In genomic region chr4:186622788-186623464, GRCh38 we compare ENCODE assay signal across 12 cellular contexts.
DNase-seq lines count a peak whose midpoint lies in the region; ATAC-seq, FAIRE-seq and TF ChIP-seq lines count a peak whose summit lies in the region.
"Had no signal": no experiment of that assay in that cellular context is flagged by ENCODE, and none has a peak within 500 bp of the region (broad histone marks: within the 10 kb centered on the region; RNA-seq: fewer than 3 reads in every experiment).

No MANE protein-coding gene starts in this region.

- H3K4me1 ChIP-seq in RWPE2 (ENCODE audit: insufficient read depth, poor library complexity, severe bottlenecking) (peaks cover 28% of the 10 kb centered on the region), kidney (ENCODE audit: control insufficient read depth in 1 of 2, insufficient read depth in 1 of 2, low read depth in 1 of 2, low read length in 2 of 2) (no peaks in the 10 kb centered on the region)

- ATAC-seq in RWPE2 (ENCODE audit: low read depth): peak; percentile 66

- no peak for FAIRE-seq in kidney (lab: Jason Lieb, UNC)

- DNase-seq in ELR (ENCODE audit: low read depth): peak; percentile 81
- no peak for DNase-seq in RWPE2 (ENCODE audit: low spot score)
- DNase-seq in fibroblast of the aortic adventitia (ENCODE audit: low read depth): peak; percentile 87
- peak; percentile 90 for DNase-seq in posterior vena cava (ENCODE audit: low spot score)
- DNase-seq in anterior cingulate cortex (lab: John Stamatoyannopoulos, UW): no peak
- no peak for DNase-seq in OCI-M2 (lab: John Stamatoyannopoulos, UW; ENCODE audit: unreplicated experiment)
- DNase-seq in SHP77 treated with DMSO at 0.1 percent for 48 hours (lab: John Stamatoyannopoulos, UW): no peak
- no peak for DNase-seq in kidney
- DNase-seq: activated CD4-positive, alpha-beta T cell treated with anti-CD3 and anti-CD28 coated beads for 4 hours; DMS53; NCI-H2029; nephron progenitor cell had no signal

- peaks cover 81% of the 10 kb centered on the region for H3K36me3 ChIP-seq in RWPE2 (ENCODE audit: low read depth)
- H3K36me3 ChIP-seq in kidney (ENCODE audit: control insufficient read depth in 1 of 2, insufficient read depth in 2 of 2, low read length in 2 of 2): peaks cover 33 to 49% of the 10 kb centered on the region in 2 donors

- TF ChIP-seq CTCF in RWPE2 (IDR thresholded peaks at IDR 0.05; ENCODE audit: poor library complexity, severe bottlenecking) (no peak), fibroblast of the aortic adventitia (IDR thresholded peaks at IDR 0.05; ENCODE audit: insufficient read depth, low read length) (no peak), kidney (IDR thresholded peaks at IDR 0.05; ENCODE audit: borderline replicate concordance, extremely low read depth, insufficient read depth) (no peak)

- intact Hi-C loops in posterior vena cava (cut with DNase I): no loop called here
- intact Hi-C loops in kidney (cut with DNase I): no loop called here

- no peaks in the 10 kb centered on the region for H3K27me3 ChIP-seq in RWPE2 (ENCODE audit: insufficient read depth, poor library complexity, severe bottlenecking)

- H3K4me3 ChIP-seq in RWPE2 (ENCODE audit: severe bottlenecking): no peak overlapping the region
- peak overlapping the region; percentile 3 for H3K4me3 ChIP-seq in fibroblast of the aortic adventitia (ENCODE audit: low read depth, low read length)
- H3K4me3 ChIP-seq in kidney (ENCODE audit: low read length in 2 of 2): no peak overlapping the region

- H3K9ac ChIP-seq in kidney (ENCODE audit: low read length in 2 of 2): no peak overlapping the region

- H3K27ac ChIP-seq in RWPE2 (ENCODE audit: poor library complexity, severe bottlenecking) (peak overlapping the region; percentile 94), kidney (ENCODE audit: low read depth in 2 of 2, low read length in 2 of 2) (no peak overlapping the region)

- H3K9me3 ChIP-seq in RWPE2 (ENCODE audit: severe bottlenecking) (no peaks in the 10 kb centered on the region), kidney (ENCODE audit: control insufficient read depth in 1 of 2, low read length in 2 of 2) (no peaks in the 10 kb centered on the region)

Comparison
In these comparisons a context has a peak if more than half of its experiments do, and no peak if none do; other contexts are left out.
1. DNase-seq: peak in ELR (single experiment), fibroblast of the aortic adventitia (single experiment) and posterior vena cava (single experiment); none in RWPE2 (single experiment), anterior cingulate cortex (0 of 58), OCI-M2 (single experiment), SHP77 treated with DMSO at 0.1 percent for 48 hours (single experiment) and kidney (single experiment).